In genomic region chr2:30232801-30233130, GRCh38 we compare ENCODE assay signal across 8 cellular contexts. TPM values are rescaled to one million over a fixed set of nuclear protein-coding genes. Genes with fewer than 3 reads are reported as not detected.
DNase-seq lines count a peak whose midpoint lies in the region; FAIRE-seq and TF ChIP-seq lines count a peak whose summit lies in the region.

No MANE protein-coding gene starts in this region.

- H4K20me1 ChIP-seq in GM23248 (ENCODE audit: insufficient read depth), result no peaks in the 10 kb centered on the region; the same call in 1 of the 2 replicates
- H4K20me1 ChIP-seq in endothelial cell of umbilical vein (replicated peaks; ENCODE audit: control insufficient read depth, extremely low read depth, insufficient read depth, low read length), result no peaks in the 10 kb centered on the region

- no peak for TF ChIP-seq POLR2A in endothelial cell of umbilical vein (IDR thresholded peaks at IDR 0.05; ENCODE audit: low read depth, low read length)
- no peak for TF ChIP-seq POLR2A in ovary (IDR thresholded peaks at IDR 0.05)

- dilution Hi-C loops in endothelial cell of umbilical vein (cut with MboI; ENCODE audit: extremely low pct_ligation_motif_present, low sequenced_read_pairs), result no loop called here

- H3K4me2 ChIP-seq in GM23248 (ENCODE audit: unreplicated experiment), result peak overlapping the region; percentile 88
- H3K4me2 ChIP-seq in endothelial cell of umbilical vein (ENCODE audit: insufficient read depth, low read length), result peak overlapping the region; percentile 84

- H3K4me3 ChIP-seq in GM23248 (peak overlapping the region; percentile 91), endothelial cell of umbilical vein (replicated peaks in 1 of 3; ENCODE audit: insufficient read depth in 1 of 3, low read depth in 1 of 3, low read length in 3 of 3) (peak overlapping the region in 2 of 3 experiments; percentile 53 to 58), ovary (peak overlapping the region; percentile 71)

- peaks cover 16% of the 10 kb centered on the region for H3K36me3 ChIP-seq in GM23248 (ENCODE audit: low read depth)
- no peaks in the 10 kb centered on the region for H3K36me3 ChIP-seq in endothelial cell of umbilical vein (ENCODE audit: control insufficient read depth in 2 of 2, extremely low read depth in 1 of 2, insufficient read depth in 2 of 2, low read length in 2 of 2)
- H3K36me3 ChIP-seq in ovary, result no peaks in the 10 kb centered on the region

- intact Hi-C loops in endothelial cell of umbilical vein (cut with micrococcal nuclease), result loop anchor here (5.0 kb wide), 3 partner anchors 40 to 85 kb away; partner anchors contain the start of gene YPEL5
- intact Hi-C loops in ovary (cut with DNase I), result loop anchor here in 2 of 4 donors (5.0 to 10.0 kb wide), 3 partner anchors 175 to 252 kb away; no protein-coding TSS in a partner anchor

- peaks cover 33% of the 10 kb centered on the region for H3K4me1 ChIP-seq in GM23248 (ENCODE audit: insufficient read depth)
- peaks cover 9% of the 10 kb centered on the region for H3K4me1 ChIP-seq in endothelial cell of umbilical vein (ENCODE audit: control insufficient read depth, extremely low read depth, insufficient read depth, low read length)
- peaks cover 16% of the 10 kb centered on the region for H3K4me1 ChIP-seq in ovary (ENCODE audit: insufficient read depth)

- 0 to 3% methylated on average over 8 of the region's 8 CpGs for WGBS in GM23248 (ENCODE audit: low coverage in 1 of 2, low lambda C conversion rate in 2 of 2, missing lambda C conversion rate in 2 of 2), 2 experiments
- WGBS in ovary, 3 donors, result 1 to 2% (median 1%) methylated on average over 8 of the region's 8 CpGs

- no TSS peak for BruUV-seq in endothelial cell of umbilical vein (replicated peaks; lab: Mats Ljungman, UMichigan)

- in situ Hi-C loops in GM23248 (cut with MboI) (no loop called here), GM13976 (cut with MboI; ENCODE audit: low sequenced_read_pairs, unreplicated experiment) (no loop called here)

- H3K79me2 ChIP-seq in GM23248 (ENCODE audit: insufficient read depth), result peaks cover 63% of the 10 kb centered on the region
- H3K79me2 ChIP-seq in endothelial cell of umbilical vein (ENCODE audit: control insufficient read depth, insufficient read depth, low read length), result no peaks in the 10 kb centered on the region

- no peaks in the 10 kb centered on the region for H3K9me2 ChIP-seq in GM23248 (ENCODE audit: insufficient read depth)

- H3K27me3 ChIP-seq in GM23248 (replicated peaks; ENCODE audit: insufficient read depth), result no peaks in the 10 kb centered on the region
- peaks cover 21 to 22% of the 10 kb centered on the region in 2 experiments for H3K27me3 ChIP-seq in endothelial cell of umbilical vein (ENCODE audit: control insufficient read depth in 2 of 2, insufficient read depth in 2 of 2, low read length in 2 of 2)
- H3K27me3 ChIP-seq in ovary, result no peaks in the 10 kb centered on the region

- H3K9ac ChIP-seq in GM23248, result peak overlapping the region; percentile 90
- no peak overlapping the region for H3K9ac ChIP-seq in endothelial cell of umbilical vein (replicated peaks; ENCODE audit: extremely low read depth, insufficient read depth, low read length)

- H3K27ac ChIP-seq in GM23248 (peak overlapping the region; percentile 81), endothelial cell of umbilical vein (ENCODE audit: insufficient read depth, low read depth, low read length) (no peak overlapping the region), ovary (peak overlapping the region; percentile 81 to 95)

- H3F3A ChIP-seq in GM23248 (ENCODE audit: insufficient read depth), result peaks cover 30% of the 10 kb centered on the region

- DNase-seq in GM23248, result no peak
- peak; percentile 27 for DNase-seq in T-helper 22 cell (ENCODE audit: low read depth)
- DNase-seq in endothelial cell of umbilical vein (ENCODE audit: low read depth, low spot score), result no peak
- DNase-seq in ovary, result peak in 2 of 5 donors; percentile 25 to 46
- DNase-seq in NCI-H1436 treated with DMSO at 0.1 percent for 48 hours (lab: John Stamatoyannopoulos, UW), result no peak
- DNase-seq in Ammon's horn (ENCODE audit: low spot score), result no peak
- DNase-seq in GM13976 (ENCODE audit: low spot score), result no peak
- DNase-seq in cortex of kidney (lab: John Stamatoyannopoulos, UW), result no peak

- no peaks in the 10 kb centered on the region for H3K9me3 ChIP-seq in GM23248 (ENCODE audit: low read depth)
- H3K9me3 ChIP-seq in endothelial cell of umbilical vein (replicated peaks; ENCODE audit: control insufficient read depth, insufficient read depth, low read length), result no peaks in the 10 kb centered on the region
- H3K9me3 ChIP-seq in ovary, result no peaks in the 10 kb centered on the region

- POLR2A ChIA-PET in endothelial cell of umbilical vein (lab: Charles Lee), result no interaction called here

- H2AFZ ChIP-seq in GM23248 (peak overlapping the region; percentile 54), endothelial cell of umbilical vein (ENCODE audit: low read depth, low read length) (peak overlapping the region; percentile 83)

- CTCF ChIA-PET in endothelial cell of umbilical vein (lab: Charles Lee), result interaction anchor here (1.0 to 1.4 kb wide), 2 partner anchors 25 to 479 kb away, joined by 3 to 7 read pairs; no protein-coding TSS in a partner anchor

- TF ChIP-seq CTCF in endothelial cell of umbilical vein (IDR thresholded peaks at IDR 0.05; ENCODE audit: extremely low read depth in 1 of 2, insufficient read depth in 1 of 2, low read depth in 1 of 2, low read length in 2 of 2) (no peak), ovary (IDR thresholded peaks at IDR 0.05) (no peak), GM13976 (IDR thresholded peaks at IDR 0.05; ENCODE audit: borderline replicate concordance, control extremely low read depth, extremely low read depth, insufficient read depth, missing control alignments) (no peak)

- no peaks in the 10 kb centered on the region for H3K9me1 ChIP-seq in endothelial cell of umbilical vein (replicated peaks; ENCODE audit: control insufficient read depth, extremely low read depth, insufficient read depth, low read length)

- TF ChIP-seq EP300 in ovary (IDR thresholded peaks at IDR 0.05), result no peak

- no peak for FAIRE-seq in endothelial cell of umbilical vein (lab: Jason Lieb, UNC)

TF ChIP-seq in endothelial cell of umbilical vein, 7 proteins besides CTCF, POLR2A, EP300 and RAD21:
- no peak for TF ChIP-seq EZH2 (IDR thresholded peaks at IDR 0.05; ENCODE audit: borderline replicate concordance, low read depth, low read length, severe bottlenecking)
- no peak for TF ChIP-seq POLR2AphosphoS5 (IDR thresholded peaks at IDR 0.05; ENCODE audit: insufficient read depth, low read depth, low read length)
- TF ChIP-seq FOS (IDR thresholded peaks at IDR 0.05; ENCODE audit: borderline replicate concordance, insufficient read depth, low read length), result no peak
- no peak for TF ChIP-seq JUN (IDR thresholded peaks at IDR 0.05; ENCODE audit: borderline replicate concordance, insufficient read depth, insufficient read length, low read depth)
- no peak for TF ChIP-seq GATA2 (IDR thresholded peaks at IDR 0.05; ENCODE audit: insufficient read depth, insufficient read length, low read depth, low read length)
- no peak for TF ChIP-seq MYC (IDR thresholded peaks at IDR 0.05; ENCODE audit: low read depth, low read length)
- TF ChIP-seq MAX (IDR thresholded peaks at IDR 0.05; ENCODE audit: insufficient read depth, insufficient read length), result no peak

RNA-seq across cellular contexts. Expression of gene LBH, which starts 1.4 kb away (rescaled TPM):
- 189 and 285 TPM in 2 replicates for total RNA-seq in GM23248 (2014; rRNA removed; shearing (Covaris generic))
- polyA plus RNA-seq in GM23248 (2016; fragmentation: Nextera tagmentation; extraction: Ambion mirVana) (155 and 162 TPM in 2 replicates), endothelial cell of umbilical vein (5.3 and 6.1 TPM in 2 replicates), ovary (10 to 100 TPM; 59.7 to 64.5 TPM)
- total RNA-seq in endothelial cell of umbilical vein (2.9 and 5.5 TPM in 2 replicates), ovary (100 to 1,000 TPM in 5 of 7 donors, 10 to 100 TPM in 2; 50.4 to 260 (median 121) TPM)
- polyA plus RNA-seq in endothelial cell of umbilical vein (2011; cell fraction: cytosol; rRNA removed), result 3.0 and 3.1 TPM in 2 replicates
- polyA plus RNA-seq in endothelial cell of umbilical vein (2011; cell fraction: nucleus; rRNA removed), result 1.4 and 2.0 TPM in 2 replicates
- polyA plus RNA-seq in endothelial cell of umbilical vein (2012), result 8.0 and 10.9 TPM in 2 replicates
- 8.1 and 10.6 TPM in 2 replicates for polyA minus RNA-seq in endothelial cell of umbilical vein
- not detected for polyA minus RNA-seq in endothelial cell of umbilical vein (2011; cell fraction: cytosol; rRNA and poly(A)+ RNA removed)
- 1.5 and 5.3 TPM in 2 replicates for polyA minus RNA-seq in endothelial cell of umbilical vein (2011; cell fraction: nucleus; rRNA and poly(A)+ RNA removed)
